16 cellular contexts compared by ENCODE assay signal in the genomic region with DNA sequence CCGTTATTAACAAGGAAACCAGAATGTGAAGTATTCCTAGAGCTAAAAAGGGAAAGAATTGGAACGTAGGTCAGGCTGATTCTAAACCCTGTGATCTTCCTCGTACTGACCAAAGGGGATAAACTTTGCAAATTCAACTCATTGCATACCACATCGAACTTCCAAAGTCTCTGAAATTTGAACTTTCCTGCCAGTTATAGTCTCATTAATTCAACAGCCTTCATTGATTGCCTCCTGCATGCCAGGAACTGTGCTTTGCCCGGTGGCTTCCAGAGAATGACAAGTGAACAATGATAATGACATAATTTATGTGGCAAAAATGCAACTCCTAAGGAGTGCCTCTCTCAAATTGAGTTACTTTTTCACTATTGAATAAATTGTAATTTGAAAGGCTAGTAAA.
DNase-seq lines count a peak whose midpoint lies in the region; ATAC-seq and TF ChIP-seq lines count a peak whose summit lies in the region.
"Had no signal": no experiment of that assay in that cellular context is flagged by ENCODE, and none has a peak within 500 bp of the region (broad histone marks: within the 10 kb centered on the region; RNA-seq: fewer than 3 reads in every experiment).

No MANE protein-coding gene starts in this region.

- no peak overlapping the region for H3K23ac ChIP-seq in neuronal stem cell (ENCODE audit: low read depth, low read length, poor library complexity)

- no peak overlapping the region for H3K9ac ChIP-seq in neuronal stem cell (ENCODE audit: low read depth, low read length, poor library complexity)

- peak; percentile 43 for DNase-seq in A673 (ENCODE audit: low spot score)
- DNase-seq in body of pancreas = no peak
- peak; percentile 59 to 81 (median 64) for DNase-seq in right lobe of liver
- no peak for DNase-seq in neuronal stem cell (ENCODE audit: low spot score)
- DNase-seq in NCI-H82 treated with DMSO at 0.1 percent for 48 hours (lab: John Stamatoyannopoulos, UW; ENCODE audit: unreplicated experiment) = no peak
- DNase-seq in NOMO-1 treated with dmso at 0.1 percent for 144 hours (lab: John Stamatoyannopoulos, UW; ENCODE audit: unreplicated experiment) = no peak
- DNase-seq in kidney glomerular epithelial cell (lab: John Stamatoyannopoulos, UW) = no peak
- DNase-seq: 8988T; CD4-positive, alpha-beta memory T cell; COR-L47; DMS79 treated with DMSO at 0.1 percent for 48 hours; GF-D8; GOT3; H7; HCEC 1CT had no signal

- H4K91ac ChIP-seq in neuronal stem cell (ENCODE audit: low read depth, low read length, poor library complexity) = no peak overlapping the region

- H3K9me3 ChIP-seq in A673 (ENCODE audit: low read depth, low read length, poor library complexity, severe bottlenecking) = peaks cover 7% of the 10 kb centered on the region
- H3K9me3 ChIP-seq in body of pancreas = no peaks in the 10 kb centered on the region
- H3K9me3 ChIP-seq in right lobe of liver = no peaks in the 10 kb centered on the region
- peaks cover 2 to 9% of the 10 kb centered on the region in 2 donors for H3K9me3 ChIP-seq in neuronal stem cell (replicated peaks in 1 of 2; ENCODE audit: control insufficient read depth in 2 of 2, insufficient read depth in 1 of 2, low read depth in 1 of 2, low read length in 2 of 2)
- H3K9me3 ChIP-seq: A549 had no signal

- H3K27me3 ChIP-seq in A673 (replicated peaks; ENCODE audit: insufficient read depth, low read depth, low read length, poor library complexity) = no peaks in the 10 kb centered on the region
- H3K27me3 ChIP-seq in body of pancreas = no peaks in the 10 kb centered on the region
- no peaks in the 10 kb centered on the region for H3K27me3 ChIP-seq in right lobe of liver
- H3K27me3 ChIP-seq in neuronal stem cell (ENCODE audit: control insufficient read depth in 3 of 3, insufficient read depth in 3 of 3, low read depth in 1 of 3, low read length in 3 of 3) = no peaks in the 10 kb centered on the region

- no TSS peak for BruUV-seq in A673 (replicated peaks; lab: Mats Ljungman, UMichigan)

- CTCF ChIA-PET in A673 (lab: Charles Lee) = interaction anchor here (0.6 to 3.2 kb wide), 2 partner anchors 14 to 255 kb away, joined by 3 to 27 read pairs; no protein-coding TSS in a partner anchor

- intact Hi-C loops in A673 (cut with micrococcal nuclease; ENCODE audit: unreplicated experiment) (loop anchor here (5.0 kb wide), 1 partner anchor 291 kb away; no protein-coding TSS in a partner anchor), body of pancreas (cut with DNase I) (no loop called here), right lobe of liver (cut with DNase I) (no loop called here)

- H3K79me1 ChIP-seq in neuronal stem cell (ENCODE audit: low read depth, low read length) = no peaks in the 10 kb centered on the region

- H2BK15ac ChIP-seq in neuronal stem cell (ENCODE audit: low read length) = no peak overlapping the region

- H2BK120ac ChIP-seq in neuronal stem cell (ENCODE audit: low read depth, low read length) = no peak overlapping the region

- H2BK12ac ChIP-seq in neuronal stem cell (ENCODE audit: low read length) = no peak overlapping the region

- H4K8ac ChIP-seq in neuronal stem cell (ENCODE audit: low read depth, low read length) = no peak overlapping the region

- ATAC-seq in body of pancreas = peak; percentile 48
- peak; percentile 78 to 88 (median 86) for ATAC-seq in right lobe of liver

- H3K4me3 ChIP-seq in A673 (ENCODE audit: low read depth, low read length, poor library complexity, severe bottlenecking) = no peak overlapping the region
- no peak overlapping the region for H3K4me3 ChIP-seq in body of pancreas
- no peak overlapping the region for H3K4me3 ChIP-seq in right lobe of liver
- H3K4me3 ChIP-seq in neuronal stem cell (ENCODE audit: low read length in 2 of 2) = no peak overlapping the region
- H3K4me3 ChIP-seq: A549 had no signal

- no peak overlapping the region for H3K18ac ChIP-seq in neuronal stem cell (ENCODE audit: low read length)

- no peak overlapping the region for H2BK5ac ChIP-seq in neuronal stem cell (ENCODE audit: low read length)

- no peak overlapping the region for H3K14ac ChIP-seq in neuronal stem cell (ENCODE audit: low read length)

- H3K4ac ChIP-seq in neuronal stem cell (ENCODE audit: low read length) = no peak overlapping the region

- H2AFZ ChIP-seq in neuronal stem cell (ENCODE audit: low read length) = peak overlapping the region; percentile 6

- POLR2A ChIA-PET in A673 (lab: Charles Lee; ENCODE audit: low non-redundant PET) = no interaction called here

- peaks cover 6% of the 10 kb centered on the region for H3K4me1 ChIP-seq in A673 (ENCODE audit: insufficient read depth, low read length, poor library complexity, severe bottlenecking)
- no peaks in the 10 kb centered on the region for H3K4me1 ChIP-seq in body of pancreas
- H3K4me1 ChIP-seq in right lobe of liver = peaks cover 0 to 32% (median 4%) of the 10 kb centered on the region in 4 donors
- H3K4me1 ChIP-seq in neuronal stem cell (ENCODE audit: control insufficient read depth in 2 of 2, insufficient read depth in 1 of 2, low read depth in 1 of 2, low read length in 2 of 2) = peaks cover 7 to 15% of the 10 kb centered on the region in 2 donors
- H3K4me1 ChIP-seq: A549 had no signal

- TF ChIP-seq CTCF in A673 (conservative IDR thresholded peaks at IDR 0.05; ENCODE audit: low read depth, low read length) = no peak
- TF ChIP-seq CTCF in body of pancreas (IDR thresholded peaks at IDR 0.05) = no peak
- TF ChIP-seq CTCF in right lobe of liver (IDR thresholded peaks at IDR 0.05) = no peak

- TF ChIP-seq POLR2A in body of pancreas (IDR thresholded peaks at IDR 0.05) (no peak), right lobe of liver (IDR thresholded peaks at IDR 0.05) (no peak)

- H3K27ac ChIP-seq in A673 (ENCODE audit: low read depth, low read length, poor library complexity, severe bottlenecking) = no peak overlapping the region
- no peak overlapping the region for H3K27ac ChIP-seq in body of pancreas
- H3K27ac ChIP-seq in right lobe of liver = peak overlapping the region in 1 of 3 donors; percentile 65
- H3K27ac ChIP-seq in neuronal stem cell (replicated peaks; ENCODE audit: low read length) = no peak overlapping the region
- H3K27ac ChIP-seq: A549 had no signal

- H3K4me2 ChIP-seq in neuronal stem cell (ENCODE audit: insufficient read depth, low read length, poor library complexity, severe bottlenecking) = no peak overlapping the region
- H3K4me2 ChIP-seq: A549 had no signal

- H3K36me3 ChIP-seq in A673 (ENCODE audit: insufficient read depth, low read length, poor library complexity, severe bottlenecking) = no peaks in the 10 kb centered on the region
- no peaks in the 10 kb centered on the region for H3K36me3 ChIP-seq in body of pancreas (replicated peaks in 1 of 2; ENCODE audit: insufficient read depth in 1 of 2, low read depth in 2 of 2)
- H3K36me3 ChIP-seq in right lobe of liver = no peaks in the 10 kb centered on the region
- no peaks in the 10 kb centered on the region for H3K36me3 ChIP-seq in neuronal stem cell (replicated peaks in 1 of 2; ENCODE audit: control insufficient read depth in 2 of 2, insufficient read depth in 2 of 2, low read length in 2 of 2)

- 45 to 62% methylated on average over 5 of the region's 5 CpGs for WGBS in body of pancreas, 2 donors
- WGBS in right lobe of liver (ENCODE audit: insufficient coverage, low coverage, low lambda C conversion rate, missing lambda C conversion rate) = 35% methylated on average over 5 of the region's 5 CpGs
- WGBS in neuronal stem cell (ENCODE audit: extremely low coverage in 2 of 2, insufficient read length in 2 of 2, insufficient replicate concordance in 1 of 2), 2 donors = no CpG with 5 or more reads among the region's 5 CpGs

- no peak overlapping the region for H2AK5ac ChIP-seq in neuronal stem cell (ENCODE audit: low read depth, low read length)

Comparison
In these comparisons a context has a peak if more than half of its experiments do, and no peak if none do; other contexts are left out.
1. DNase-seq: peak in A673 (single experiment) and right lobe of liver (3 of 3); none in body of pancreas (0 of 4), neuronal stem cell (single experiment), NCI-H82 treated with DMSO at 0.1 percent for 48 hours (single experiment), NOMO-1 treated with dmso at 0.1 percent for 144 hours (single experiment) and kidney glomerular epithelial cell (single experiment).